In genomic region chr6:111872521-111873177, GRCh38 we compare ENCODE assay signal across 1 cellular context.
TF ChIP-seq lines count a peak whose summit lies in the region.

No MANE protein-coding gene starts in this region.

TF ChIP-seq in IMR-90, 13 proteins besides CTCF, POLR2A, EP300 and RAD21 (continued from another document):
- TF ChIP-seq RCOR1 (IDR thresholded peaks at IDR 0.05; ENCODE audit: insufficient replicate concordance, low read length) (no peak), BHLHE40 (IDR thresholded peaks at IDR 0.05; ENCODE audit: low read depth, low read length) (no peak)
